In the genomic region with DNA sequence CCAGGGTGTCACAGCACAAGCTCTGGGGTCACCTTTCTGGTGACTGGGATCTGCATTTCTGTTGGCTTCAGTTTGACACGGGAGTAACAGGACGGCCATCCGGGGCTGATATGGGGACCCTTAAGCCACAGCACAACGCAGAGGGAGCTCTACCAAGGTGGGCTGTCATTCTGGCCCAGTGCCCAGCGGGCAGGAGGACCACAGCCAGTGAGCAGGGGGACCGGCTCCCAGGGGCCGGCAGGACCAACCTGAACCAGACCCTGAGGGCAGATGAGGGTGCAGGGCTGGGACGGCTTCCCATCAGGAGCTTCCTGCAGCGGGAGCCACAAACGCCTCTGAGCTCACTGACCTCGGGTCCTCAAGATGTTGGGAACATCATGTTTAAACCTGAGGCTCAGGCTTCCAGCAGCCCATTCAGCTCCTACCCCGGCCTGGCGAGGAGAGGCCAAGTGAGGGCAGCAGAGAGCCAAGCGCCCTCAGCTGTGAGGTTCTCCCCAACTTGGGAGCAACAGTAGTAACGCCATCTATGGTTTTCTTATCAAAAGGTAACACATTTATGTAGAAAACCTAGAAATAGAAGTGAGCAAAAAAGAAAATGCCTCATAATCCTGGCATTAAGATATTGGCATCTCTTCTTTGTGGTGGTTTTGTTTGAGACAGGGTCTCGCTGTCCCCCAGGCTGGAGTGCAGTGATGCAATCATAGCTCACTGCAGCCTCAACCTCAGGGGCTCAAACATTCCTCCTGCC, we compare ENCODE assay signal across 8 cellular contexts. TPM values are rescaled to one million over a fixed set of nuclear protein-coding genes. Genes with fewer than 3 reads are reported as not detected.
DNase-seq lines count a peak whose midpoint lies in the region; ATAC-seq and TF ChIP-seq lines count a peak whose summit lies in the region.

No MANE protein-coding gene starts in this region.

- peak; percentile 46 to 62 for ATAC-seq in left cardiac atrium
- no peak for ATAC-seq in HG02588 (IDR thresholded peaks at IDR 0.05; ENCODE audit: unreplicated experiment)
- no peak for ATAC-seq in HG03460 (IDR thresholded peaks at IDR 0.05; ENCODE audit: unreplicated experiment)

- intact Hi-C loops in left cardiac atrium (cut with DNase I): no loop called here

- TF ChIP-seq CTCF in AG10803 (conservative IDR thresholded peaks at IDR 0.05; ENCODE audit: low read length): peak; percentile 72

- DNase-seq in AG10803 (ENCODE audit: low read depth) (peak; percentile 28), GM19238 (ENCODE audit: insufficient read length, low spot score) (peak; percentile 69), RKO (ENCODE audit: low spot score) (peak; percentile 76), left cardiac atrium (peak; percentile 47)
- DNase-seq in activated effector memory CD4-positive, alpha-beta T cell treated with anti-CD3 and anti-CD28 coated beads, Interleukin-2, amount 50 U/mL, for 16 hours: peak; percentile 81
- DNase-seq in stimulated activated CD4-positive, alpha-beta T cell treated with anti-CD3 and anti-CD28 coated beads, Interleukin-15, amount 100 ng/mL, for 24 hours: peak; percentile 70

- no peak overlapping the region for H3K4me3 ChIP-seq in AG10803 (ENCODE audit: low read length)

RNA-seq across cellular contexts. Expression of a gene that starts 26.8 kb away (rescaled TPM):
- 10 to 100 TPM; 18.5 to 21.2 TPM for total RNA-seq in left cardiac atrium

RNA-seq across cellular contexts. Expression of a gene that starts 36.0 kb away (rescaled TPM):
- total RNA-seq in left cardiac atrium: 1 to 10 TPM; 4.4 to 7.4 TPM

Comparison
In these comparisons a context has a peak if more than half of its experiments do, and no peak if none do; other contexts are left out.
1. DNase-seq: peak in every context shown above with its lines; median percentile 81 in activated effector memory CD4-positive, alpha-beta T cell treated with anti-CD3 and anti-CD28 coated beads, Interleukin-2, amount 50 U/mL, for 16 hours; 76 in RKO; 70 in stimulated activated CD4-positive, alpha-beta T cell treated with anti-CD3 and anti-CD28 coated beads, Interleukin-15, amount 100 ng/mL, for 24 hours; 69 in GM19238; 47 in left cardiac atrium; 28 in AG10803.
2. ATAC-seq: peak in left cardiac atrium (2 of 2); none in HG02588 (single experiment) and HG03460 (single experiment).